Comparison of ENCODE assay signal across 25 cellular contexts in genomic region chr11:75831915-75832502, GRCh38.
"Had no signal": no experiment of that assay in that cellular context is flagged by ENCODE, and none has a peak within 500 bp of the region (broad histone marks: within the 10 kb centered on the region; RNA-seq: fewer than 3 reads in every experiment).

No MANE protein-coding gene starts in this region.

- H3K27ac ChIP-seq: HL-60, KMS-11, RWPE1 had no signal

- H3K9me2 ChIP-seq: SK-N-SH had no signal

- H3K4me3 ChIP-seq: K562 had no signal

- H3K4me2 ChIP-seq: KMS-11, SK-N-SH had no signal

- H3K27me3 Mint-ChIP-seq: IgD-negative memory B cell had no signal

- H3K9me3 Mint-ChIP-seq: IgD-negative memory B cell had no signal

- DNase-seq: MV-4-11, NCI-H1048, NCI-H1105, NCI-H1417, NCI-H1436 treated with DMSO at 0.1 percent for 48 hours, NCI-H1694, NCI-H1930, NCI-H2081, NCI-H2107, NCI-H2227 treated with DMSO at 0.1 percent for 48 hours, NCI-H510A, NCI-H524 treated with DMSO at 0.1 percent for 48 hours, NCI-H69, NCI-H774, PC-3, SHP77, SK-N-SH, SW 1271 had no signal

- H3K9me3 ChIP-seq: SK-N-SH had no signal

- FAIRE-seq: HTR-8/SVneo, K562 had no signal

- H3K9ac ChIP-seq: KMS-11, SK-N-SH had no signal

- ATAC-seq: K562, Panc1, PC-3 had no signal
